8 cellular contexts compared by ENCODE assay signal in genomic region chr3:65963787-65964707, GRCh38.
A peak's percentile ranks its signal among the peaks of the same experiment; 100 is the strongest.
DNase-seq lines count a peak whose midpoint lies in the region; ATAC-seq, FAIRE-seq and TF ChIP-seq lines count a peak whose summit lies in the region.

No MANE protein-coding gene starts in this region.

- TF ChIP-seq EP300 in K562 (IDR thresholded peaks at IDR 0.05; ENCODE audit: low read length) (no peak), suprapubic skin (IDR thresholded peaks at IDR 0.05) (no peak)

- H4K20me1 ChIP-seq in K562 (replicated peaks; ENCODE audit: control insufficient read depth, insufficient read depth, low read length) = no peaks in the 10 kb centered on the region
- H4K20me1 ChIP-seq in OCI-LY7 (ENCODE audit: insufficient read depth, low read length) = no peaks in the 10 kb centered on the region

- no peaks in the 10 kb centered on the region for H3K9me1 ChIP-seq in K562 (ENCODE audit: control insufficient read depth, insufficient read depth, low read length)

- H2AFZ ChIP-seq in K562 (ENCODE audit: low read depth, low read length) (no peak overlapping the region), OCI-LY7 (ENCODE audit: low read length) (no peak overlapping the region)

- TF ChIP-seq POLR2A in K562 (conservative IDR thresholded peaks at IDR 0.05) = no peak
- TF ChIP-seq POLR2A in suprapubic skin (IDR thresholded peaks at IDR 0.05) = no peak

- H3K4me1 ChIP-seq in K562 (replicated peaks in 1 of 2; ENCODE audit: control insufficient read depth in 2 of 2, insufficient read depth in 2 of 2, low read length in 2 of 2) (no peaks in the 10 kb centered on the region), OCI-LY7 (ENCODE audit: insufficient read depth, low read length, poor library complexity, severe bottlenecking) (no peaks in the 10 kb centered on the region), suprapubic skin (peaks cover 9% of the 10 kb centered on the region)

- H3K27ac ChIP-seq in K562 (ENCODE audit: extremely low read depth, low read depth, low read length) = no peak overlapping the region
- no peak overlapping the region for H3K27ac ChIP-seq in OCI-LY7 (ENCODE audit: low read depth, low read length, poor library complexity, severe bottlenecking)
- H3K27ac ChIP-seq in suprapubic skin = no peak overlapping the region

- CTCF ChIA-PET in K562 (lab: Yijun Ruan, JAX; ENCODE audit: low intra/inter-chr PET ratio) (no interaction called here), OCI-LY7 (lab: Charles Lee; ENCODE audit: unreplicated experiment) (no interaction called here)

- H3K4me3 ChIP-seq in K562 = no peak overlapping the region
- H3K4me3 ChIP-seq in OCI-LY7 (ENCODE audit: low read depth, low read length, poor library complexity, severe bottlenecking) = no peak overlapping the region
- H3K4me3 ChIP-seq in suprapubic skin = no peak overlapping the region

- H3K79me2 ChIP-seq in K562 (ENCODE audit: control insufficient read depth, insufficient read depth, low read length) = no peaks in the 10 kb centered on the region
- H3K79me2 ChIP-seq in OCI-LY7 (ENCODE audit: insufficient read depth, low read depth, low read length) = no peaks in the 10 kb centered on the region

- H3K9me3 ChIP-seq in K562 (replicated peaks; ENCODE audit: control insufficient read depth, insufficient read depth, low read depth, low read length) = no peaks in the 10 kb centered on the region
- no peaks in the 10 kb centered on the region for H3K9me3 ChIP-seq in OCI-LY7 (ENCODE audit: low read length)
- H3K9me3 ChIP-seq in suprapubic skin = no peaks in the 10 kb centered on the region

- BruUV-seq in K562 (replicated peaks; lab: Mats Ljungman, UMichigan) = no TSS peak
- BruUV-seq in OCI-LY7 (replicated peaks; lab: Mats Ljungman, UMichigan) = no TSS peak

- in situ Hi-C loops in GM13976 (cut with MboI; ENCODE audit: low sequenced_read_pairs, unreplicated experiment) = no loop called here
- in situ Hi-C loops in K562 (cut with MboI) = no loop called here

- H3K4me2 ChIP-seq in K562 (ENCODE audit: insufficient read depth, low read length) (no peak overlapping the region), OCI-LY7 (ENCODE audit: low read length) (no peak overlapping the region)

- TF ChIP-seq CTCF in GM13976 (IDR thresholded peaks at IDR 0.05; ENCODE audit: borderline replicate concordance, control extremely low read depth, extremely low read depth, insufficient read depth, missing control alignments) = no peak
- no peak for TF ChIP-seq CTCF in K562 (IDR thresholded peaks at IDR 0.05 in 2 of 3, conservative IDR thresholded peaks at IDR 0.05 in 1 of 3; ENCODE audit: insufficient read depth in 2 of 3, low read depth in 1 of 3, low read length in 3 of 3)
- no peak for TF ChIP-seq CTCF in OCI-LY7 (conservative IDR thresholded peaks at IDR 0.05; ENCODE audit: low read length)
- TF ChIP-seq CTCF in suprapubic skin (IDR thresholded peaks at IDR 0.05) = no peak

- no peak for FAIRE-seq in K562 (lab: Jason Lieb, UNC)

- POLR2A ChIA-PET in K562 (lab: Yijun Ruan, JAX) (no interaction called here), OCI-LY7 (lab: Charles Lee) (interaction anchor here (0.6 kb wide), 1 partner anchor 13 kb away, joined by 7 read pairs; no protein-coding TSS in a partner anchor)

- H3K27me3 ChIP-seq in K562 (ENCODE audit: control insufficient read depth in 2 of 2, insufficient read depth in 2 of 2, low read length in 2 of 2) (no peaks in the 10 kb centered on the region), suprapubic skin (no peaks in the 10 kb centered on the region)

- no peak for TF ChIP-seq RAD21 in K562 (CRISPR knock-in tag; conservative IDR thresholded peaks at IDR 0.05 in 1 of 2, IDR thresholded peaks at IDR 0.05 in 1 of 2)

- peak; percentile 78 for DNase-seq in GM13976 (ENCODE audit: low spot score)
- peak; percentile 61 for DNase-seq in HT-29 (ENCODE audit: low spot score)
- peak in 1 of 4 experiments; percentile 3 for DNase-seq in K562 (ENCODE audit: extremely low read depth in 1 of 4, low spot score in 3 of 4)
- peak; percentile 76 for DNase-seq in non-pigmented ciliary epithelial cell (ENCODE audit: low read depth)
- DNase-seq in OCI-LY7 (ENCODE audit: low spot score) = no peak
- DNase-seq in UCSD-AML1 (lab: John Stamatoyannopoulos, UW; ENCODE audit: unreplicated experiment) = no peak
- no peak for DNase-seq in suprapubic skin (ENCODE audit: low spot score in 2 of 2)

- intact Hi-C loops in K562 (cut with micrococcal nuclease) = no loop called here
- intact Hi-C loops in OCI-LY7 (cut with micrococcal nuclease; ENCODE audit: unreplicated experiment) = no loop called here

- ATAC-seq in GM21717 (IDR thresholded peaks at IDR 0.05; ENCODE audit: unreplicated experiment) (peak; percentile 98), K562 (no peak)

- no peak overlapping the region for H3K9ac ChIP-seq in K562 (ENCODE audit: insufficient read depth in 1 of 2, low read depth in 2 of 2, low read length in 2 of 2)

- WGBS in K562 (ENCODE audit: insufficient coverage, low coverage, missing lambda C conversion rate) = 0% methylated on average over 3 of the region's 5 CpGs
- 81% methylated on average over 5 of the region's 5 CpGs for WGBS in suprapubic skin

- H3K9me2 ChIP-seq in OCI-LY7 (ENCODE audit: insufficient read depth, low read length) = no peaks in the 10 kb centered on the region

- H3K36me3 ChIP-seq in K562 (ENCODE audit: control insufficient read depth, insufficient read depth, low read length) (no peaks in the 10 kb centered on the region), OCI-LY7 (ENCODE audit: insufficient read depth, low read length) (no peaks in the 10 kb centered on the region), suprapubic skin (no peaks in the 10 kb centered on the region)

TF ChIP-seq in K562, 482 proteins besides CTCF, POLR2A, EP300 and RAD21:
- TF ChIP-seq ZNF41 (CRISPR knock-in tag; conservative IDR thresholded peaks at IDR 0.05) (no peak), NFIC (IDR thresholded peaks at IDR 0.05) (peak; percentile 92), EGR1 (conservative IDR thresholded peaks at IDR 0.05) (peak; percentile 50; the same call in 1 of the 2 replicates), NFIX (CRISPR knock-in tag; IDR thresholded peaks at IDR 0.05; ENCODE audit: low read depth) (peak; percentile 86), FOSL1 (tag; conservative IDR thresholded peaks at IDR 0.05) (peak; percentile 69), HIVEP1 (CRISPR knock-in tag; IDR thresholded peaks at IDR 0.05) (no peak)
- TF ChIP-seq, protein P1, sequence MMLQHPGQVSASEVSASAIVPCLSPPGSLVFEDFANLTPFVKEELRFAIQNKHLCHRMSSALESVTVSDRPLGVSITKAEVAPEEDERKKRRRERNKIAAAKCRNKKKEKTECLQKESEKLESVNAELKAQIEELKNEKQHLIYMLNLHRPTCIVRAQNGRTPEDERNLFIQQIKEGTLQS (IDR thresholded peaks at IDR 0.05) = no peak
- TF ChIP-seq, protein P1 (CRISPR knock-in tag; conservative IDR thresholded peaks at IDR 0.05) = no peak

Comparison
In these comparisons a context has a peak if more than half of its experiments do, and no peak if none do; other contexts are left out.
1. DNase-seq: peak in GM13976 (single experiment), HT-29 (single experiment) and non-pigmented ciliary epithelial cell (single experiment); none in OCI-LY7 (single experiment), UCSD-AML1 (single experiment) and suprapubic skin (0 of 2).